ENCODE assay signal across 8 cellular contexts in the genomic region with DNA sequence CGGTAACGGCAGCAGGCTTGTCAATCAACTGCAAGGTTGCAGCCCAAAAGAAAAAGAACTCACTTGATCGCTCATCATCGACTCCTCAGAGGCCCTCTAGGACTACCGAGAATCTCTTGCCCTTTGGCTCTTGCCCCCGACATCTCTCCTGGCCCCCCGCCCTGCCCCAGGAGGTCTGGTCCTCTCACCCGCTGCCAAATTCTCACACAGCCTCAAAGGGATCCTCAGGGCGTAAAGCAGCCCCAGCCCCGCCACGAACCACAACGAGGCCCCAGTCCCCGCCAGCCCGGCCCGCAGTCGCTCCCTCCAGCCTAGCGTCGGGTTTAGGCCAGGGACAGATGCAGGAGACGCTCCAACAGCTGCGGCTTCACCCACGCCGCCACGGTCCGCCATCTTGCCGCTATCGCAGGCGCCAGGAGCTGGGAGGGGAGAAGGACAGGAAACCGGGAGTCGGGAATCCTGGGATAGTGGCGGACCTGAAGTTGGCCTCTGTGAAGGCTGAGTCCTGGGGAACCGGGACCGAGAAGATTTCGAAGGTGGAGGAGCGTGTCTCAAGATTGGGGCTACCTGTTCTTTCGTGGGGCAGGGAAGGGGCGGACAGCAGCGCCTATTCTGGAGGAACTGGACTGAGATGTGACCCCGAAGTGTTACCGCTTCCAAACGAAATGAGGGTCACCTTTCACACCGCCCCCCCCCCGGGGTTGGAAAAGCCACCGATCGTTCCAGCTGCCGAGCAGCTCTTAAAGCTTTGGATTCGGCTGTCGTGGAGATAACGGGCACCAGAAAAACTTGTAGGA. TPM values are rescaled to one million over a fixed set of nuclear protein-coding genes. Genes with fewer than 3 reads are reported as not detected.
DNase-seq lines count a peak whose midpoint lies in the region; ATAC-seq and TF ChIP-seq lines count a peak whose summit lies in the region.

A gene with protein sequence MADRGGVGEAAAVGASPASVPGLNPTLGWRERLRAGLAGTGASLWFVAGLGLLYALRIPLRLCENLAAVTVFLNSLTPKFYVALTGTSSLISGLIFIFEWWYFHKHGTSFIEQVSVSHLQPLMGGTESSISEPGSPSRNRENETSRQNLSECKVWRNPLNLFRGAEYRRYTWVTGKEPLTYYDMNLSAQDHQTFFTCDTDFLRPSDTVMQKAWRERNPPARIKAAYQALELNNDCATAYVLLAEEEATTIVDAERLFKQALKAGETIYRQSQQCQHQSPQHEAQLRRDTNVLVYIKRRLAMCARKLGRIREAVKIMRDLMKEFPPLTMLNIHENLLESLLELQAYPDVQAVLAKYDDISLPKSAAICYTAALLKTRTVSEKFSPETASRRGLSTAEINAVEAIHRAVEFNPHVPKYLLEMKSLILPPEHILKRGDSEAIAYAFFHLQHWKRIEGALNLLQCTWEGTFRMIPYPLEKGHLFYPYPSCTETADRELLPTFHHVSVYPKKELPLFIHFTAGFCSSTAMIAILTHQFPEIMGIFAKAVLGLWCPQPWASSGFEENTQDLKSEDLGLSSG (minus strand): TSS at position 421 of the 797 bp plus-strand sequence. CDS start 28 bp downstream, at position 393.

- H3K9me3 Mint-ChIP-seq in activated naive CD8-positive, alpha-beta T cell treated with anti-CD3 and anti-CD28 coated beads for 36 hours = no peaks in the 10 kb centered on the region

- WGBS in suprapubic skin = 0% methylated on average over 30 of the region's 48 CpGs

- peaks cover 31% of the 10 kb centered on the region for H3K4me1 Mint-ChIP-seq in activated naive CD8-positive, alpha-beta T cell treated with anti-CD3 and anti-CD28 coated beads for 36 hours

- peaks cover 39% of the 10 kb centered on the region for H3K36me3 Mint-ChIP-seq in activated naive CD8-positive, alpha-beta T cell treated with anti-CD3 and anti-CD28 coated beads for 36 hours

- H3K27ac ChIP-seq in KMS-11 (peak within 1 kb of the TSS; percentile 96), suprapubic skin (peak within 1 kb of the TSS; percentile 97)

- H2AFZ ChIP-seq in KMS-11 (ENCODE audit: low read depth) = peak within 1 kb of the TSS; percentile 79

- DNase-seq in GM10266 (ENCODE audit: extremely low spot score) (peak; percentile 17), SK-N-DZ (ENCODE audit: low spot score) (peak; percentile 78), glomerular endothelial cell (ENCODE audit: extremely low read depth, low read depth, low spot score) (no peak), occipital lobe (lab: John Stamatoyannopoulos, UW) (peak; percentile 69), suprapubic skin (ENCODE audit: low spot score in 2 of 2) (peak; percentile 84 to 85)
- peak; percentile 66 for DNase-seq in activated naive CD8-positive, alpha-beta T cell treated with anti-CD3 and anti-CD28 coated beads for 36 hours

- H3K4me3 ChIP-seq in KMS-11 (IDR thresholded peaks at IDR 0.05; ENCODE audit: insufficient read depth, low read depth, low read length) (peak within 1 kb of the TSS; percentile 39), suprapubic skin (peak within 1 kb of the TSS; percentile 75)

- peak within 1 kb of the TSS; percentile 78 for H3K4me2 ChIP-seq in KMS-11

- peak in 1 of 2 donors; percentile 30 for TF ChIP-seq POLR2A in suprapubic skin (IDR thresholded peaks at IDR 0.05)

- H3K4me3 Mint-ChIP-seq in activated naive CD8-positive, alpha-beta T cell treated with anti-CD3 and anti-CD28 coated beads for 36 hours = peak within 1 kb of the TSS; percentile 99

- no peaks in the 10 kb centered on the region for H3K36me3 ChIP-seq in KMS-11 (ENCODE audit: insufficient read depth)
- H3K36me3 ChIP-seq in suprapubic skin = peaks cover 5% of the 10 kb centered on the region

- H3K27me3 Mint-ChIP-seq in activated naive CD8-positive, alpha-beta T cell treated with anti-CD3 and anti-CD28 coated beads for 36 hours = no peaks in the 10 kb centered on the region

- TF ChIP-seq CTCF in GM10266 (IDR thresholded peaks at IDR 0.05; ENCODE audit: control insufficient read depth, insufficient read depth, low read depth, missing control alignments) = no peak
- no peak for TF ChIP-seq CTCF in KMS-11 (conservative IDR thresholded peaks at IDR 0.05; ENCODE audit: low read depth, low read length)
- no peak for TF ChIP-seq CTCF in suprapubic skin (IDR thresholded peaks at IDR 0.05)

- H4K20me1 ChIP-seq in KMS-11 (ENCODE audit: insufficient read depth) = no peaks in the 10 kb centered on the region

- peaks cover 42% of the 10 kb centered on the region for H3K79me2 ChIP-seq in KMS-11 (ENCODE audit: insufficient read depth, low read depth)

- ATAC-seq in GM18498 (IDR thresholded peaks at IDR 0.05; ENCODE audit: unreplicated experiment) = no peak

- H3K27me3 ChIP-seq in KMS-11 (ENCODE audit: insufficient read depth, low read depth) = no peaks in the 10 kb centered on the region
- no peaks in the 10 kb centered on the region for H3K27me3 ChIP-seq in suprapubic skin

- H3K4me1 ChIP-seq in KMS-11 (ENCODE audit: low read depth, poor library complexity, severe bottlenecking) (peaks cover 26% of the 10 kb centered on the region), suprapubic skin (peaks cover 56% of the 10 kb centered on the region)

- H3K27ac Mint-ChIP-seq in activated naive CD8-positive, alpha-beta T cell treated with anti-CD3 and anti-CD28 coated beads for 36 hours = peak within 1 kb of the TSS; percentile 100

- TF ChIP-seq EP300 in suprapubic skin (IDR thresholded peaks at IDR 0.05) = no peak

- H3K9me3 ChIP-seq in suprapubic skin = no peaks in the 10 kb centered on the region

- peak within 1 kb of the TSS; percentile 98 for H3K9ac ChIP-seq in KMS-11

RNA-seq across cellular contexts. Expression of the gene that starts here (rescaled TPM):
- 33.7 and 35.1 TPM in 2 replicates for polyA plus RNA-seq in SK-N-DZ (2014; cell fraction: cytosol; rRNA removed)
- polyA plus RNA-seq in SK-N-DZ (2014; cell fraction: nucleus; rRNA removed) = 47.5 and 49.9 TPM in 2 replicates
- total RNA-seq in activated naive CD8-positive, alpha-beta T cell treated with anti-CD3 and anti-CD28 coated beads for 36 hours = 10 to 100 TPM; 11.4 to 12.7 TPM
- total RNA-seq in glomerular endothelial cell (13.5 and 16.3 TPM in 2 replicates), occipital lobe (42.6 TPM), suprapubic skin (10 to 100 TPM; 16.2 to 40.7 (median 29.4) TPM)
